23 cellular contexts compared by ENCODE assay signal in the genomic region with DNA sequence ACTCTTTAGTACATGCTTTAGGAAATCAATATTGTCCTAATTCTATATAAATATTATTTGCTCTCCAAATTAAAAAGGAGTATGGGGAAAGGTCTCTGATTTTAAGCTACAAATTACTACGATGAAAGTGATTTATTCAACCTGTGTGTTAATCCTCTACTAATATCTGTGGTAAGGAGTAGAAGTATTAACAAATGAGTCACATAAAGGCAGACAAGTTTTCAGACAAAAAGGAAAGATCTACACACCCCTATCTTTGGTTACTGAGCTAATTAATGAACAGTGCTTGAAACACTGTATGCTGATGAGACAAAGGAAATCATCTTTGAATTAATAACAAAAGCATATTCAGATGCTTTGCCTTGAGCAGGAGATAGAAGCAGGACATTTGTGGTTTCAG. TPM values are rescaled to one million over a fixed set of nuclear protein-coding genes. Genes with fewer than 3 reads are reported as not detected.
"Had no signal": no experiment of that assay in that cellular context is flagged by ENCODE, and none has a peak within 500 bp of the region (broad histone marks: within the 10 kb centered on the region; RNA-seq: fewer than 3 reads in every experiment).

No MANE protein-coding gene starts in this region.

- DNase-seq: activated B cell treated with CpG ODN at 0.5 μM for 24 hours; activated CD4-positive, alpha-beta memory T cell treated with anti-CD3 and anti-CD28 coated beads for 36 hours; activated CD4-positive, alpha-beta T cell treated with anti-CD3 and anti-CD28 coated beads for 4 hours; activated CD8-positive, alpha-beta memory T cell treated with anti-CD3 and anti-CD28 coated beads, Interleukin-2, amount 10 ng/mL, durations not matched to agents 7 days and 5 days; amygdala; cerebellar nuclear complex; effector CD4-positive, alpha-beta T cell; hippocampal formation; kidney; left ventricle myocardium inferior; mucosa of descending colon; naive B cell; right cardiac atrium; stimulated activated CD4-positive, alpha-beta T cell treated with anti-CD3 and anti-CD28 coated beads, Interleukin-15, amount 100 ng/mL, for 24 hours; stimulated activated CD4-positive, alpha-beta T cell treated with anti-CD3 and anti-CD28 coated beads, Interleukin-2, amount 100 ng/mL, for 48 hours; stimulated activated naive CD8-positive, alpha-beta T cell treated with anti-CD3 and anti-CD28 coated beads, Interleukin-15, amount 100 ng/mL, for 72 hours; transverse colon had no signal

- H3K27me3 ChIP-seq: brain microvascular endothelial cell, esophagus muscularis mucosa, suprapubic skin, transverse colon, vagina had no signal

- H3K4me3 ChIP-seq: esophagus muscularis mucosa, left ventricle myocardium inferior, mucosa of descending colon, skin epidermis, suprapubic skin, transverse colon, vagina had no signal

- FAIRE-seq: kidney, TTC549 had no signal

- H3K27ac ChIP-seq: brain microvascular endothelial cell, esophagus muscularis mucosa, left ventricle myocardium inferior, skin epidermis, suprapubic skin, transverse colon, vagina had no signal

- H3K4me1 ChIP-seq: esophagus muscularis mucosa, left ventricle myocardium inferior, suprapubic skin, transverse colon, vagina had no signal

- H3K9me3 ChIP-seq: esophagus muscularis mucosa, left ventricle myocardium inferior, mucosa of descending colon, suprapubic skin, transverse colon, vagina had no signal

- ATAC-seq: activated CD8-positive, alpha-beta memory T cell treated with anti-CD3 and anti-CD28 coated beads, Interleukin-2, amount 10 ng/mL, durations not matched to agents 7 days and 5 days; mucosa of descending colon; right cardiac atrium; stimulated activated naive CD8-positive, alpha-beta T cell treated with anti-CD3 and anti-CD28 coated beads, Interleukin-15, amount 100 ng/mL, for 72 hours had no signal

- H3K36me3 ChIP-seq: esophagus muscularis mucosa, left ventricle myocardium inferior, suprapubic skin, transverse colon, vagina had no signal

RNA-seq across cellular contexts. Expression of a gene that starts 15.9 kb away (rescaled TPM):
- total RNA-seq: activated B cell treated with CpG ODN at 0.5 μM for 24 hours; activated CD4-positive, alpha-beta memory T cell treated with anti-CD3 and anti-CD28 coated beads for 36 hours; activated CD8-positive, alpha-beta memory T cell treated with anti-CD3 and anti-CD28 coated beads, Interleukin-2, amount 10 ng/mL, durations not matched to agents 7 days and 5 days had no signal
